19 cellular contexts compared by ENCODE assay signal in genomic region chr5:102595332-102595731, GRCh38.
"Had no signal": no experiment of that assay in that cellular context is flagged by ENCODE, and none has a peak within 500 bp of the region (broad histone marks: within the 10 kb centered on the region; RNA-seq: fewer than 3 reads in every experiment).

No MANE protein-coding gene starts in this region.

- H3K4me1 Mint-ChIP-seq: neural crest cell had no signal

- H3K4me3 Mint-ChIP-seq: neural crest cell had no signal

- H3K4me3 ChIP-seq: esophagus squamous epithelium, gastroesophageal sphincter, mucosa of descending colon, right atrium auricular region, sigmoid colon, skin epidermis, stomach, thoracic aorta had no signal

- H3K27me3 ChIP-seq: esophagus squamous epithelium, gastroesophageal sphincter, right atrium auricular region, sigmoid colon, stomach had no signal

- H3K4me1 ChIP-seq: gastroesophageal sphincter, right atrium auricular region, stomach had no signal

- H3K27ac ChIP-seq: epithelial cell of prostate, esophagus squamous epithelium, gastroesophageal sphincter, sigmoid colon, skin epidermis, stomach, thoracic aorta had no signal

- ATAC-seq: gastroesophageal sphincter, left lobe of liver, mucosa of descending colon had no signal

- DNase-seq: effector memory CD4-positive, alpha-beta T cell; esophagus squamous epithelium; foreskin fibroblast; glutamatergic neuron; islet precursor cell; mucosa of descending colon; naive thymus-derived CD8-positive, alpha-beta T cell; sigmoid colon; stimulated activated CD4-positive, alpha-beta T cell treated with anti-CD3 and anti-CD28 coated beads, Interleukin-12 subunit alpha, Interleukin-12 subunit beta, amount 100 ng/mL, for 4 hours; stimulated activated naive CD4-positive, alpha-beta T cell; stomach; substantia nigra had no signal

- H3K9me3 ChIP-seq: gastroesophageal sphincter, right atrium auricular region, sigmoid colon, stomach, thoracic aorta had no signal

- H3K36me3 ChIP-seq: esophagus squamous epithelium, gastroesophageal sphincter, right atrium auricular region, sigmoid colon, stomach, thoracic aorta had no signal
